Comparison of ENCODE assay signal across 12 cellular contexts in the genomic region with DNA sequence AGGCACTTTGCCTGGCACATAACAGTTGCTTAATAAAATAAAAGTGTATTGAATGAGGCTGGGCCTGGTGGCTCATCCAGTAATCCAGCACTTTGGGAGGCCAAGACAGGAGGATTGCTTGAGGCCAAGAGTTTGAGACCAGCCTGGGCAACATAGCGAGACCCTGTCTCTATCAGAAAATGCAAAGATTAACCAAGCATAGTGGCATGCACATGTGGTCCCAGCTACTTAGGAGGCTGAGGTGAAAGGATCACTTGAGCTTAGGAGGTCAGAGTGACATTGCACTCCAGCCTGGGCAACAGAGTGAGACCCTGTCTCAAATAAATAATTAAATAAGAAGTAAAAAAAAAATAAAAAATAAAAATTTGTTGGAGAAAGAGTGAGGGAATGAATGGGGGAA.
"Had no signal": no experiment of that assay in that cellular context is flagged by ENCODE, and none has a peak within 500 bp of the region (broad histone marks: within the 10 kb centered on the region; RNA-seq: fewer than 3 reads in every experiment).

No MANE protein-coding gene starts in this region.

- H3K27ac Mint-ChIP-seq: nephron progenitor cell had no signal

- DNase-seq: activated effector memory CD4-positive, alpha-beta T cell treated with anti-CD3 and anti-CD28 coated beads, Interleukin-2, amount 50 U/mL, for 16 hours; caudate nucleus; effector memory CD4-positive, alpha-beta T cell; gastrocnemius medialis; heart right ventricle; islet precursor cell; left lung; nephron progenitor cell; sigmoid colon; stimulated activated CD4-positive, alpha-beta T cell treated with anti-CD3 and anti-CD28 coated beads, Interleukin-2, amount 100 ng/mL, for 24 hours; stimulated activated naive CD4-positive, alpha-beta T cell treated with Interleukin-2 at 50 U/mL for 16 hours; testis had no signal

- H3K4me3 Mint-ChIP-seq: nephron progenitor cell had no signal

- H3K9me3 Mint-ChIP-seq: nephron progenitor cell had no signal

- ATAC-seq: gastrocnemius medialis, heart right ventricle, left lung had no signal

- H3K4me1 Mint-ChIP-seq: nephron progenitor cell had no signal
